In genomic region chr1:152185544-152186391, GRCh38 we compare ENCODE assay signal across 9 cellular contexts. TPM values are rescaled to one million over a fixed set of nuclear protein-coding genes. Genes with fewer than 3 reads are reported as not detected.
DNase-seq lines count a peak whose midpoint lies in the region; ATAC-seq and TF ChIP-seq lines count a peak whose summit lies in the region.
"Had no signal": no experiment of that assay in that cellular context is flagged by ENCODE, and none has a peak within 500 bp of the region (broad histone marks: within the 10 kb centered on the region; RNA-seq: fewer than 3 reads in every experiment).

No MANE protein-coding gene starts in this region.

- H3K27me3 Mint-ChIP-seq in activated CD8-positive, alpha-beta T cell treated with anti-CD3 and anti-CD28 coated beads, Interleukin-2, amount 10 ng/mL, durations not matched to agents 7 days and 5 days (ENCODE audit: low read depth): peaks cover 5% of the 10 kb centered on the region
- H3K27me3 Mint-ChIP-seq in naive thymus-derived CD8-positive, alpha-beta T cell: peaks cover 2 to 22% (median 5%) of the 10 kb centered on the region in 5 donors

- H3K4me3 Mint-ChIP-seq in activated CD8-positive, alpha-beta T cell treated with anti-CD3 and anti-CD28 coated beads, Interleukin-2, amount 10 ng/mL, durations not matched to agents 7 days and 5 days: no peak overlapping the region
- H3K4me3 Mint-ChIP-seq in naive thymus-derived CD8-positive, alpha-beta T cell: no peak overlapping the region

- H3K27me3 ChIP-seq in esophagus squamous epithelium: peaks cover 0 to 6% (median 0%) of the 10 kb centered on the region in 4 donors

- 32 to 40% methylated on average over 5 to 8 of the region's 8 CpGs for WGBS in esophagus squamous epithelium, 2 donors

- no peak for TF ChIP-seq POLR2A in esophagus squamous epithelium (IDR thresholded peaks at IDR 0.05)

- intact Hi-C loops in esophagus squamous epithelium (cut with DNase I): loop anchor here (10.0 kb wide), 1 partner anchor 269 kb away; no protein-coding TSS in a partner anchor

- no peak overlapping the region for H3K27ac Mint-ChIP-seq in activated CD8-positive, alpha-beta T cell treated with anti-CD3 and anti-CD28 coated beads, Interleukin-2, amount 10 ng/mL, durations not matched to agents 7 days and 5 days
- H3K27ac Mint-ChIP-seq in naive thymus-derived CD8-positive, alpha-beta T cell: peak overlapping the region in 2 of 10 donors; percentile 5 to 31

- TF ChIP-seq CTCF in esophagus squamous epithelium (IDR thresholded peaks at IDR 0.05): peak; percentile 44 to 91 (median 88)

- peaks cover 6% of the 10 kb centered on the region for H3K4me1 Mint-ChIP-seq in activated CD8-positive, alpha-beta T cell treated with anti-CD3 and anti-CD28 coated beads, Interleukin-2, amount 10 ng/mL, durations not matched to agents 7 days and 5 days (ENCODE audit: low read depth)
- peaks cover 0 to 13% (median 8%) of the 10 kb centered on the region in 4 donors for H3K4me1 Mint-ChIP-seq in naive thymus-derived CD8-positive, alpha-beta T cell

- H3K9me3 Mint-ChIP-seq in activated CD8-positive, alpha-beta T cell treated with anti-CD3 and anti-CD28 coated beads, Interleukin-2, amount 10 ng/mL, durations not matched to agents 7 days and 5 days (ENCODE audit: insufficient read depth): no peaks in the 10 kb centered on the region
- H3K9me3 Mint-ChIP-seq in naive thymus-derived CD8-positive, alpha-beta T cell: no peaks in the 10 kb centered on the region

- POLR2A ChIA-PET in activated CD8-positive, alpha-beta T cell treated with anti-CD3 and anti-CD28 coated beads, Interleukin-2, amount 10 ng/mL, durations not matched to agents 7 days and 5 days (lab: Charles Lee): no interaction called here
- POLR2A ChIA-PET in naive thymus-derived CD8-positive, alpha-beta T cell (lab: Charles Lee): interaction anchor here (0.6 to 2.5 kb wide), 2 partner anchors 134 to 137 kb away, joined by 3 to 11 read pairs; no protein-coding TSS in a partner anchor

- no peaks in the 10 kb centered on the region for H3K9me3 ChIP-seq in esophagus squamous epithelium

- DNase-seq in DMS153 treated with DMSO at 0.1 percent for 48 hours (lab: John Stamatoyannopoulos, UW; ENCODE audit: unreplicated experiment): peak; percentile 72
- peak; percentile 67 for DNase-seq in NCI-H526 treated with DMSO at 0.1 percent for 48 hours (lab: John Stamatoyannopoulos, UW)
- peak; percentile 53 for DNase-seq in activated CD8-positive, alpha-beta T cell treated with anti-CD3 and anti-CD28 coated beads, Interleukin-2, amount 10 ng/mL, durations not matched to agents 7 days and 5 days
- DNase-seq in esophagus squamous epithelium (lab: John Stamatoyannopoulos, UW): no peak
- peak in 8 of 10 donors; percentile 22 to 64 (median 35) for DNase-seq in naive thymus-derived CD8-positive, alpha-beta T cell

- no peaks in the 10 kb centered on the region for H3K36me3 Mint-ChIP-seq in activated CD8-positive, alpha-beta T cell treated with anti-CD3 and anti-CD28 coated beads, Interleukin-2, amount 10 ng/mL, durations not matched to agents 7 days and 5 days (ENCODE audit: low read depth)
- no peaks in the 10 kb centered on the region for H3K36me3 Mint-ChIP-seq in naive thymus-derived CD8-positive, alpha-beta T cell

- no peak overlapping the region for H3K4me3 ChIP-seq in esophagus squamous epithelium

- ATAC-seq in HG02678 (IDR thresholded peaks at IDR 0.05; ENCODE audit: unreplicated experiment): peak; percentile 61
- peak; percentile 56 for ATAC-seq in activated CD8-positive, alpha-beta T cell treated with anti-CD3 and anti-CD28 coated beads, Interleukin-2, amount 10 ng/mL, durations not matched to agents 7 days and 5 days
- ATAC-seq in naive thymus-derived CD8-positive, alpha-beta T cell: peak; percentile 50 to 55
- ATAC-seq in GM19455 (IDR thresholded peaks at IDR 0.05; ENCODE audit: unreplicated experiment): no peak
- ATAC-seq in HG02840 (IDR thresholded peaks at IDR 0.05; ENCODE audit: low FRiP score, unreplicated experiment): no peak

- H3K36me3 ChIP-seq in esophagus squamous epithelium: no peaks in the 10 kb centered on the region

- CTCF ChIA-PET in activated CD8-positive, alpha-beta T cell treated with anti-CD3 and anti-CD28 coated beads, Interleukin-2, amount 10 ng/mL, durations not matched to agents 7 days and 5 days (lab: Charles Lee): interaction anchor here (0.6 to 12.3 kb wide), 19 partner anchors 11 to 273 kb away, joined by 3 to 322 read pairs (median 4); no protein-coding TSS in a partner anchor

- H3K27ac ChIP-seq in esophagus squamous epithelium: peak overlapping the region; percentile 7 to 68 (median 64)

- H3K4me1 ChIP-seq in esophagus squamous epithelium: peaks cover 26 to 92% (median 35%) of the 10 kb centered on the region in 3 donors

RNA-seq across cellular contexts. Expression of gene RPTN, which starts 26.7 kb away (rescaled TPM):
- not detected for total RNA-seq in activated CD8-positive, alpha-beta T cell treated with anti-CD3 and anti-CD28 coated beads, Interleukin-2, amount 10 ng/mL, durations not matched to agents 7 days and 5 days
- total RNA-seq in esophagus squamous epithelium: under 1 TPM; 0.09 to 0.95 (median 0.14) TPM
- total RNA-seq in naive thymus-derived CD8-positive, alpha-beta T cell: not detected
- not detected for polyA plus RNA-seq in naive thymus-derived CD8-positive, alpha-beta T cell
- total RNA-seq: T-helper 2 cell treated with Interferon-gamma antibody and Interleukin-4, amounts not matched to agents 100 ng/mL and 5 ng/mL, for 36 hours had no signal

RNA-seq across cellular contexts. Expression of gene HRNR, which starts 38.2 kb away (rescaled TPM):
- total RNA-seq in activated CD8-positive, alpha-beta T cell treated with anti-CD3 and anti-CD28 coated beads, Interleukin-2, amount 10 ng/mL, durations not matched to agents 7 days and 5 days: not detected
- total RNA-seq in esophagus squamous epithelium: under 1 TPM in 1 of 4 donors, not detected in 3; 0.18 TPM
- under 1 TPM in 1 of 2 experiments, not detected in 1; 0.10 TPM for total RNA-seq in naive thymus-derived CD8-positive, alpha-beta T cell
- under 1 TPM in 1 of 3 donors, not detected in 2; 0.03 TPM for polyA plus RNA-seq in naive thymus-derived CD8-positive, alpha-beta T cell
- total RNA-seq: T-helper 2 cell treated with Interferon-gamma antibody and Interleukin-4, amounts not matched to agents 100 ng/mL and 5 ng/mL, for 36 hours had no signal

Comparison
In these comparisons a context has a peak if more than half of its experiments do, and no peak if none do; other contexts are left out.
1. ATAC-seq: peak in HG02678 (single experiment), activated CD8-positive, alpha-beta T cell treated with anti-CD3 and anti-CD28 coated beads, Interleukin-2, amount 10 ng/mL, durations not matched to agents 7 days and 5 days (single experiment) and naive thymus-derived CD8-positive, alpha-beta T cell (2 of 2); none in GM19455 (single experiment) and HG02840 (single experiment).